ENCODE assay signal across 8 cellular contexts in the genomic region with DNA sequence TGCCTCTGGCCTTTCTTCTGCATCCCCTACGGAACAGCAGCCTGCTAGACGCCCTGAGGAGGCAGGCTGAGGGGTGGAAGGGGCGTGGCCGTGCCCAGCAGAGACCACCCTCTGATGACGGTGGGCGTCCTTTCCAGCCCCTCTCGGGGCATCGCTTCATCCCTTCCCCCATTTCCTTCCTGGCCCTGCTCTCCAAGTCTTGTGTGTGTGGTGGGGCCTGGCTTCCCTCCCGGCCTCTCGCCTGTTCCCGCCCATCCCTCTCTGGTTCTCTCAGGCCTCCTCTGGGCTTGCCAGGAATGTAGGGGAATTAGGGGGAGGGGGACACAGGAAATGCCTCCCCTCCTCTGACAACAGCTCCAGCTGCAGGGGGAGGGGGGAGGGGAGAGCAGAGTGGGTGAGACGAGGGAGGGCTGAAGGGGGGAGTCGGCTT. TPM values are rescaled to one million over a fixed set of nuclear protein-coding genes. Genes with fewer than 3 reads are reported as not detected.
DNase-seq lines count a peak whose midpoint lies in the region; ATAC-seq and TF ChIP-seq lines count a peak whose summit lies in the region.

No MANE protein-coding gene starts in this region.

- TF ChIP-seq EP300 in upper lobe of left lung (IDR thresholded peaks at IDR 0.05): peak in 3 of 4 donors; percentile 15 to 75 (median 62)

- H4K20me1 ChIP-seq in OCI-LY7 (ENCODE audit: insufficient read depth, low read length): no peaks in the 10 kb centered on the region

- H3K27me3 Mint-ChIP-seq in activated CD4-positive, alpha-beta T cell treated with anti-CD3 and anti-CD28 coated beads, Interleukin-2, amount 10 ng/mL, durations not matched to agents 7 days and 5 days: no peaks in the 10 kb centered on the region
- H3K27me3 Mint-ChIP-seq in mesothelial cell of epicardium (ENCODE audit: low read depth): no peaks in the 10 kb centered on the region

- ATAC-seq in upper lobe of left lung (ENCODE audit: low FRiP score in 2 of 2) (peak; percentile 58 to 73), HG02678 (IDR thresholded peaks at IDR 0.05; ENCODE audit: unreplicated experiment) (no peak), GM18858 (IDR thresholded peaks at IDR 0.05; ENCODE audit: unreplicated experiment) (no peak)

- peaks cover 31% of the 10 kb centered on the region for H3K4me1 Mint-ChIP-seq in activated CD4-positive, alpha-beta T cell treated with anti-CD3 and anti-CD28 coated beads, Interleukin-2, amount 10 ng/mL, durations not matched to agents 7 days and 5 days
- peaks cover 45% of the 10 kb centered on the region for H3K4me1 Mint-ChIP-seq in mesothelial cell of epicardium

- H3K27ac Mint-ChIP-seq in activated CD4-positive, alpha-beta T cell treated with anti-CD3 and anti-CD28 coated beads, Interleukin-2, amount 10 ng/mL, durations not matched to agents 7 days and 5 days: peak overlapping the region; percentile 50
- peak overlapping the region; percentile 96 for H3K27ac Mint-ChIP-seq in mesothelial cell of epicardium

- H3K4me3 ChIP-seq in esophagus (ENCODE audit: low read depth in 1 of 2, low read length in 2 of 2) (no peak overlapping the region), upper lobe of left lung (peak overlapping the region in 1 of 4 donors; percentile 4), OCI-LY7 (ENCODE audit: low read depth, low read length, poor library complexity, severe bottlenecking) (no peak overlapping the region)

- no peaks in the 10 kb centered on the region for H3K27me3 ChIP-seq in esophagus (ENCODE audit: control insufficient read depth in 1 of 2, insufficient read depth in 2 of 2, low read length in 2 of 2)
- no peaks in the 10 kb centered on the region for H3K27me3 ChIP-seq in upper lobe of left lung

- 28 to 36% methylated on average over 13 of the region's 13 CpGs for WGBS in esophagus, 2 donors
- WGBS in upper lobe of left lung, 2 donors: 1 to 14% methylated on average over 13 of the region's 13 CpGs

- H3K4me1 ChIP-seq in esophagus (ENCODE audit: control insufficient read depth in 2 of 2, insufficient read depth in 2 of 2, low read length in 1 of 2) (peaks cover 30 to 33% of the 10 kb centered on the region in 2 donors), upper lobe of left lung (peaks cover 59 to 78% (median 76%) of the 10 kb centered on the region in 4 donors), OCI-LY7 (ENCODE audit: insufficient read depth, low read length, poor library complexity, severe bottlenecking) (no peaks in the 10 kb centered on the region)

- TF ChIP-seq CTCF in mesothelial cell of epicardium (IDR thresholded peaks at IDR 0.05; ENCODE audit: unreplicated experiment): no peak
- no peak for TF ChIP-seq CTCF in upper lobe of left lung (IDR thresholded peaks at IDR 0.05)
- no peak for TF ChIP-seq CTCF in OCI-LY7 (conservative IDR thresholded peaks at IDR 0.05; ENCODE audit: low read length)

- H3K79me2 ChIP-seq in OCI-LY7 (ENCODE audit: insufficient read depth, low read depth, low read length): no peaks in the 10 kb centered on the region

- no peaks in the 10 kb centered on the region for H3K9me3 Mint-ChIP-seq in activated CD4-positive, alpha-beta T cell treated with anti-CD3 and anti-CD28 coated beads, Interleukin-2, amount 10 ng/mL, durations not matched to agents 7 days and 5 days
- H3K9me3 Mint-ChIP-seq in mesothelial cell of epicardium: no peaks in the 10 kb centered on the region

- peaks cover 0 to 3% of the 10 kb centered on the region in 2 donors for H3K9me3 ChIP-seq in esophagus (ENCODE audit: control insufficient read depth in 2 of 2, insufficient read depth in 1 of 2, low read depth in 1 of 2, low read length in 1 of 2)
- H3K9me3 ChIP-seq in upper lobe of left lung: no peaks in the 10 kb centered on the region
- no peaks in the 10 kb centered on the region for H3K9me3 ChIP-seq in OCI-LY7 (ENCODE audit: low read length)

- no peak overlapping the region for H2AFZ ChIP-seq in OCI-LY7 (ENCODE audit: low read length)

- intact Hi-C loops in OCI-LY7 (cut with micrococcal nuclease; ENCODE audit: unreplicated experiment): no loop called here

- no peak overlapping the region for H3K4me2 ChIP-seq in OCI-LY7 (ENCODE audit: low read length)

- no peak overlapping the region for H3K4me3 Mint-ChIP-seq in activated CD4-positive, alpha-beta T cell treated with anti-CD3 and anti-CD28 coated beads, Interleukin-2, amount 10 ng/mL, durations not matched to agents 7 days and 5 days
- H3K4me3 Mint-ChIP-seq in mesothelial cell of epicardium: peak overlapping the region; percentile 44

- H3K9me2 ChIP-seq in OCI-LY7 (ENCODE audit: insufficient read depth, low read length): no peaks in the 10 kb centered on the region

- no TSS peak for BruUV-seq in OCI-LY7 (replicated peaks; lab: Mats Ljungman, UMichigan)

- CTCF ChIA-PET in activated CD4-positive, alpha-beta T cell treated with anti-CD3 and anti-CD28 coated beads, Interleukin-2, amount 10 ng/mL, durations not matched to agents 7 days and 5 days (lab: Charles Lee): no interaction called here
- CTCF ChIA-PET in OCI-LY7 (lab: Charles Lee; ENCODE audit: unreplicated experiment): no interaction called here

- TF ChIP-seq POLR2A in upper lobe of left lung (IDR thresholded peaks at IDR 0.05): no peak

- H3K27ac ChIP-seq in esophagus (ENCODE audit: low read depth in 2 of 2, low read length in 1 of 2) (peak overlapping the region; percentile 32 to 71), upper lobe of left lung (peak overlapping the region; percentile 80 to 90 (median 84)), OCI-LY7 (ENCODE audit: low read depth, low read length, poor library complexity, severe bottlenecking) (no peak overlapping the region)

- POLR2A ChIA-PET in activated CD4-positive, alpha-beta T cell treated with anti-CD3 and anti-CD28 coated beads, Interleukin-2, amount 10 ng/mL, durations not matched to agents 7 days and 5 days (lab: Charles Lee): no interaction called here
- POLR2A ChIA-PET in OCI-LY7 (lab: Charles Lee): no interaction called here

- H3K36me3 Mint-ChIP-seq in activated CD4-positive, alpha-beta T cell treated with anti-CD3 and anti-CD28 coated beads, Interleukin-2, amount 10 ng/mL, durations not matched to agents 7 days and 5 days (ENCODE audit: low read depth): peaks cover 14% of the 10 kb centered on the region
- peaks cover 6% of the 10 kb centered on the region for H3K36me3 Mint-ChIP-seq in mesothelial cell of epicardium

- DNase-seq in activated CD4-positive, alpha-beta T cell treated with anti-CD3 and anti-CD28 coated beads, Interleukin-2, amount 10 ng/mL, durations not matched to agents 7 days and 5 days: no peak
- no peak for DNase-seq in activated CD4-positive, alpha-beta T cell treated with anti-CD3 and anti-CD28 coated beads, Interleukin-2, amount 50 U/mL, for 4 hours
- peak; percentile 63 to 81 for DNase-seq in mesothelial cell of epicardium (ENCODE audit: low spot score in 2 of 2, unreplicated experiment in 2 of 2)
- DNase-seq in upper lobe of left lung: peak; percentile 82 to 83
- no peak for DNase-seq in OCI-LY7 (ENCODE audit: low spot score)

- H3K36me3 ChIP-seq in esophagus (ENCODE audit: control insufficient read depth in 2 of 2, insufficient read depth in 2 of 2, low read length in 1 of 2): peaks cover 0 to 7% of the 10 kb centered on the region in 2 donors
- peaks cover 0 to 5% (median 0%) of the 10 kb centered on the region in 4 donors for H3K36me3 ChIP-seq in upper lobe of left lung
- H3K36me3 ChIP-seq in OCI-LY7 (ENCODE audit: insufficient read depth, low read length): no peaks in the 10 kb centered on the region; the same call in 1 of the 2 replicates

RNA-seq across cellular contexts. Expression of a gene that starts 51.1 kb away (rescaled TPM):
- 10 to 100 TPM; 60.7 to 62.0 TPM for total RNA-seq in activated CD4-positive, alpha-beta T cell treated with anti-CD3 and anti-CD28 coated beads, Interleukin-2, amount 10 ng/mL, durations not matched to agents 7 days and 5 days
- 10 to 100 TPM; 11.5 to 12.8 TPM for polyA plus RNA-seq in esophagus
- total RNA-seq in mesothelial cell of epicardium (105 to 110 TPM (median 105 TPM) in 3 replicates), upper lobe of left lung (100 to 1,000 TPM in 3 of 6 donors, 10 to 100 TPM in 3; 57.3 to 108 (median 96.9) TPM), OCI-LY7 (2022) (10.0 and 11.7 TPM in 2 replicates)
- 3.4 and 4.7 TPM in 2 replicates for total RNA-seq in OCI-LY7 (2014; rRNA removed; shearing (Covaris generic))

Comparison
In these comparisons a context has a peak if more than half of its experiments do, and no peak if none do; other contexts are left out.
1. DNase-seq: peak in mesothelial cell of epicardium (2 of 2) and upper lobe of left lung (2 of 2); none in activated CD4-positive, alpha-beta T cell treated with anti-CD3 and anti-CD28 coated beads, Interleukin-2, amount 10 ng/mL, durations not matched to agents 7 days and 5 days (single experiment), activated CD4-positive, alpha-beta T cell treated with anti-CD3 and anti-CD28 coated beads, Interleukin-2, amount 50 U/mL, for 4 hours (0 of 2) and OCI-LY7 (single experiment).
2. ATAC-seq: peak in upper lobe of left lung (2 of 2); none in HG02678 (single experiment) and GM18858 (single experiment).